Comparison of ENCODE assay signal across 13 cellular contexts in genomic region chr22:46688949-46689348, GRCh38. TPM values are rescaled to one million over a fixed set of nuclear protein-coding genes. Genes with fewer than 3 reads are reported as not detected.
DNase-seq lines count a peak whose midpoint lies in the region; ATAC-seq, FAIRE-seq and TF ChIP-seq lines count a peak whose summit lies in the region.
"Had no signal": no experiment of that assay in that cellular context is flagged by ENCODE, and none has a peak within 500 bp of the region (broad histone marks: within the 10 kb centered on the region; RNA-seq: fewer than 3 reads in every experiment).

No MANE protein-coding gene starts in this region.

- H3K36me3 ChIP-seq in CD8-positive, alpha-beta T cell (ENCODE audit: insufficient read depth, low read length), result peaks cover 49% of the 10 kb centered on the region
- peaks cover 19% of the 10 kb centered on the region; the same call in 1 of the 2 replicates for H3K36me3 ChIP-seq in MM.1S (replicated peaks; ENCODE audit: insufficient read depth, low read length)

- FAIRE-seq in GM12892 (lab: Jason Lieb, UNC), result no peak
- FAIRE-seq: pancreas, RCC 7860 had no signal

- H3K27ac Mint-ChIP-seq in CD8-positive, alpha-beta T cell, result peak overlapping the region; percentile 45
- H3K27ac Mint-ChIP-seq in brain (peak overlapping the region in 4 of 5 experiments; percentile 48 to 90 (median 72)), nephron progenitor cell (peak overlapping the region; percentile 74)

- POLR2A ChIA-PET in CD8-positive, alpha-beta T cell (lab: Charles Lee), result no interaction called here

- H3K4me1 ChIP-seq in CD8-positive, alpha-beta T cell (ENCODE audit: insufficient read depth, low read length), result peaks cover 13% of the 10 kb centered on the region
- H3K4me1 ChIP-seq in MM.1S (ENCODE audit: low read length), result no peaks in the 10 kb centered on the region

- H3K4me3 ChIP-seq in CD8-positive, alpha-beta T cell (ENCODE audit: low read depth, low read length), result no peak overlapping the region
- H3K4me3 ChIP-seq in MM.1S (ENCODE audit: low read length), result no peak overlapping the region
- H3K4me3 ChIP-seq: pancreas had no signal

- no peak overlapping the region for H3K9ac ChIP-seq in MM.1S (ENCODE audit: low read length)

- no peak overlapping the region for H3K27ac ChIP-seq in CD8-positive, alpha-beta T cell (ENCODE audit: low read depth, low read length)
- H3K27ac ChIP-seq in MM.1S (ENCODE audit: low read length), result no peak overlapping the region
- H3K27ac ChIP-seq: brain microvascular endothelial cell, pancreas had no signal

- DNase-seq in CD8-positive, alpha-beta T cell, result no peak
- peak; percentile 7 for DNase-seq in DMS79 (lab: John Stamatoyannopoulos, UW)
- no peak for DNase-seq in nephron progenitor cell
- no peak for DNase-seq in MM.1S
- no peak for DNase-seq in NCI-H2196 treated with DMSO at 0.1 percent for 48 hours (lab: John Stamatoyannopoulos, UW; ENCODE audit: unreplicated experiment)
- no peak for DNase-seq in GM12892 (ENCODE audit: insufficient read length)
- DNase-seq in NCI-H524 (lab: John Stamatoyannopoulos, UW), result no peak
- DNase-seq: activated gamma-delta T cell, brain microvascular endothelial cell, NCI-H82 had no signal

- H3K27me3 ChIP-seq in CD8-positive, alpha-beta T cell (ENCODE audit: insufficient read depth, low read length), result no peaks in the 10 kb centered on the region
- H3K27me3 ChIP-seq in MM.1S (replicated peaks; ENCODE audit: insufficient read depth, low read length), result no peaks in the 10 kb centered on the region
- H3K27me3 ChIP-seq: brain microvascular endothelial cell, pancreas had no signal

- no peak overlapping the region for H3K4me3 Mint-ChIP-seq in CD8-positive, alpha-beta T cell
- H3K4me3 Mint-ChIP-seq in brain (no peak overlapping the region), nephron progenitor cell (no peak overlapping the region)

- TF ChIP-seq CTCF in CD8-positive, alpha-beta T cell (IDR thresholded peaks at IDR 0.05), result no peak
- TF ChIP-seq CTCF in brain (conservative IDR thresholded peaks at IDR 0.05) (no peak), nephron progenitor cell (IDR thresholded peaks at IDR 0.05) (no peak), MM.1S (IDR thresholded peaks at IDR 0.05; ENCODE audit: low read length) (no peak)

- no peaks in the 10 kb centered on the region for H3K9me3 Mint-ChIP-seq in CD8-positive, alpha-beta T cell
- H3K9me3 Mint-ChIP-seq in brain, result no peaks in the 10 kb centered on the region
- H3K9me3 Mint-ChIP-seq in nephron progenitor cell, result no peaks in the 10 kb centered on the region

- no peak overlapping the region for H2AFZ ChIP-seq in MM.1S (ENCODE audit: low read length)

- no peaks in the 10 kb centered on the region for H4K20me1 ChIP-seq in MM.1S (ENCODE audit: insufficient read depth, low read length)

- no peaks in the 10 kb centered on the region for H3K9me2 ChIP-seq in MM.1S (replicated peaks; ENCODE audit: insufficient read depth, low read length)

- CTCF ChIA-PET in CD8-positive, alpha-beta T cell (lab: Charles Lee), result interaction anchor here (0.7 to 1.6 kb wide), 2 partner anchors 11 to 114 kb away, joined by 3 to 7 read pairs; no protein-coding TSS in a partner anchor

- no peaks in the 10 kb centered on the region for H3K79me2 ChIP-seq in MM.1S (ENCODE audit: low read length)

- intact Hi-C loops in CD8-positive, alpha-beta T cell (cut with DNase I, micrococcal nuclease), result no loop called here

- no peak for TF ChIP-seq POLR2A in GM12892 (IDR thresholded peaks at IDR 0.05; ENCODE audit: low read depth, low read length)

- no peak overlapping the region for H3K4me2 ChIP-seq in MM.1S (ENCODE audit: low read depth, low read length)

- no peaks in the 10 kb centered on the region for H3K27me3 Mint-ChIP-seq in CD8-positive, alpha-beta T cell (ENCODE audit: low read depth)
- no peaks in the 10 kb centered on the region for H3K27me3 Mint-ChIP-seq in brain
- H3K27me3 Mint-ChIP-seq in nephron progenitor cell (ENCODE audit: low read depth, poor library complexity), result no peaks in the 10 kb centered on the region

- H3K36me3 Mint-ChIP-seq in CD8-positive, alpha-beta T cell, result peaks cover 74% of the 10 kb centered on the region
- H3K36me3 Mint-ChIP-seq in brain (peaks cover 44% of the 10 kb centered on the region), nephron progenitor cell (ENCODE audit: low read depth) (peaks cover 40% of the 10 kb centered on the region)

- H3K9me3 ChIP-seq in CD8-positive, alpha-beta T cell (ENCODE audit: low read length), result no peaks in the 10 kb centered on the region
- no peaks in the 10 kb centered on the region for H3K9me3 ChIP-seq in MM.1S (replicated peaks; ENCODE audit: insufficient read depth, low read length)
- H3K9me3 ChIP-seq: pancreas had no signal

- no peaks in the 10 kb centered on the region for H3F3A ChIP-seq in MM.1S (ENCODE audit: insufficient read depth, low read length)

- H3K4me1 Mint-ChIP-seq in CD8-positive, alpha-beta T cell (ENCODE audit: low read depth), result peaks cover 20% of the 10 kb centered on the region
- no peaks in the 10 kb centered on the region for H3K4me1 Mint-ChIP-seq in brain
- peaks cover 4% of the 10 kb centered on the region for H3K4me1 Mint-ChIP-seq in nephron progenitor cell

- ATAC-seq in CD8-positive, alpha-beta T cell, result no peak
- ATAC-seq: pancreas had no signal

RNA-seq across cellular contexts. Expression of gene CERK, which starts 49.1 kb away (rescaled TPM):
- 10 to 100 TPM; 93.5 to 95.0 TPM for total RNA-seq in CD8-positive, alpha-beta T cell
- polyA plus RNA-seq in brain (ENCODE audit: insufficient read depth, low read depth, low replicate concordance), result 78.9 TPM
- 17.3 TPM for polyA plus RNA-seq in GM12892 (2012; ENCODE audit: missing spikeins)
